14 cellular contexts compared by ENCODE assay signal in genomic region chr1:65813956-65814355, GRCh38. TPM values are rescaled to one million over a fixed set of nuclear protein-coding genes. Genes with fewer than 3 reads are reported as not detected.
A peak's percentile ranks its signal among the peaks of the same experiment; 100 is the strongest.
DNase-seq lines count a peak whose midpoint lies in the region; ATAC-seq lines count a peak whose summit lies in the region.
"Had no signal": no experiment of that assay in that cellular context is flagged by ENCODE, and none has a peak within 500 bp of the region (broad histone marks: within the 10 kb centered on the region; RNA-seq: fewer than 3 reads in every experiment).

No MANE protein-coding gene starts in this region.

- no peak for ATAC-seq in activated CD8-positive, alpha-beta memory T cell treated with anti-CD3 and anti-CD28 coated beads, Interleukin-2, amount 10 ng/mL, durations not matched to agents 7 days and 5 days
- ATAC-seq in GM19324 (IDR thresholded peaks at IDR 0.05; ENCODE audit: low FRiP score, unreplicated experiment) (no peak), HG03280 (IDR thresholded peaks at IDR 0.05; ENCODE audit: unreplicated experiment) (no peak), GM19395 (IDR thresholded peaks at IDR 0.05; ENCODE audit: unreplicated experiment) (no peak)
- ATAC-seq: activated CD4-positive, CD25-positive, alpha-beta regulatory T cell treated with anti-CD3 and anti-CD28 coated beads, Interleukin-2, amount 50 U/mL, for 24 hours; pancreas; Right ventricle myocardium inferior had no signal

- H3K27ac Mint-ChIP-seq in activated CD8-positive, alpha-beta memory T cell treated with anti-CD3 and anti-CD28 coated beads, Interleukin-2, amount 10 ng/mL, durations not matched to agents 7 days and 5 days = peak overlapping the region; percentile 46
- H3K27ac Mint-ChIP-seq: stimulated activated naive CD8-positive, alpha-beta T cell treated with anti-CD3 and anti-CD28 coated beads, Interleukin-15, Interleukin-2, amounts not matched to agents 100 ng/mL and 50 ng/mL, for 24 hours had no signal

- H3K27me3 Mint-ChIP-seq in activated CD8-positive, alpha-beta memory T cell treated with anti-CD3 and anti-CD28 coated beads, Interleukin-2, amount 10 ng/mL, durations not matched to agents 7 days and 5 days = peaks cover 22% of the 10 kb centered on the region

- peaks cover 26% of the 10 kb centered on the region for H3K36me3 Mint-ChIP-seq in activated CD8-positive, alpha-beta memory T cell treated with anti-CD3 and anti-CD28 coated beads, Interleukin-2, amount 10 ng/mL, durations not matched to agents 7 days and 5 days

- peaks cover 36% of the 10 kb centered on the region for H3K4me1 Mint-ChIP-seq in activated CD8-positive, alpha-beta memory T cell treated with anti-CD3 and anti-CD28 coated beads, Interleukin-2, amount 10 ng/mL, durations not matched to agents 7 days and 5 days

- peak; percentile 50 for DNase-seq in activated CD8-positive, alpha-beta memory T cell treated with anti-CD3 and anti-CD28 coated beads, Interleukin-2, amount 10 ng/mL, durations not matched to agents 7 days and 5 days
- DNase-seq in activated CD8-positive, alpha-beta memory T cell treated with anti-CD3 and anti-CD28 coated beads, Interleukin-2, amount 50 U/mL, for 48 hours = no peak
- DNase-seq in NCI-H510A (lab: John Stamatoyannopoulos, UW) = peak; percentile 68
- DNase-seq in cerebellar nuclear complex (lab: John Stamatoyannopoulos, UW) = peak; percentile 63 to 92
- peak; percentile 49 for DNase-seq in stromal cell of bone marrow (ENCODE audit: low read depth)
- DNase-seq: activated effector memory CD4-positive, alpha-beta T cell treated with anti-CD3 and anti-CD28 coated beads, Interleukin-2, amount 50 U/mL, for 16 hours; AML-193; pancreas had no signal

- CTCF ChIA-PET in activated CD8-positive, alpha-beta memory T cell treated with anti-CD3 and anti-CD28 coated beads, Interleukin-2, amount 10 ng/mL, durations not matched to agents 7 days and 5 days (lab: Charles Lee) = no interaction called here

- peaks cover 4% of the 10 kb centered on the region for H3K9me3 Mint-ChIP-seq in activated CD8-positive, alpha-beta memory T cell treated with anti-CD3 and anti-CD28 coated beads, Interleukin-2, amount 10 ng/mL, durations not matched to agents 7 days and 5 days (ENCODE audit: low read depth)
- H3K9me3 Mint-ChIP-seq: stimulated activated naive CD8-positive, alpha-beta T cell treated with anti-CD3 and anti-CD28 coated beads, Interleukin-15, Interleukin-2, amounts not matched to agents 100 ng/mL and 50 ng/mL, for 24 hours had no signal

- H3K4me3 Mint-ChIP-seq in activated CD8-positive, alpha-beta memory T cell treated with anti-CD3 and anti-CD28 coated beads, Interleukin-2, amount 10 ng/mL, durations not matched to agents 7 days and 5 days = no peak overlapping the region
- H3K4me3 Mint-ChIP-seq: stimulated activated naive CD8-positive, alpha-beta T cell treated with anti-CD3 and anti-CD28 coated beads, Interleukin-15, Interleukin-2, amounts not matched to agents 100 ng/mL and 50 ng/mL, for 24 hours had no signal

RNA-seq across cellular contexts. Expression of gene PDE4B, which starts 21.3 kb away (rescaled TPM):
- total RNA-seq in activated CD8-positive, alpha-beta memory T cell treated with anti-CD3 and anti-CD28 coated beads, Interleukin-2, amount 10 ng/mL, durations not matched to agents 7 days and 5 days = 10 to 100 TPM; 42.2 to 71.2 TPM
